In genomic region chr1:152960452-152961044, GRCh38 we compare ENCODE assay signal across 20 cellular contexts. TPM values are rescaled to one million over a fixed set of nuclear protein-coding genes. Genes with fewer than 3 reads are reported as not detected.
DNase-seq lines count a peak whose midpoint lies in the region; FAIRE-seq and TF ChIP-seq lines count a peak whose summit lies in the region.
"Had no signal": no experiment of that assay in that cellular context is flagged by ENCODE, and none has a peak within 500 bp of the region (broad histone marks: within the 10 kb centered on the region; RNA-seq: fewer than 3 reads in every experiment).

No MANE protein-coding gene starts in this region.

- H3K27ac ChIP-seq in mammary epithelial cell (ENCODE audit: insufficient read depth, low read depth, low read length): no peak overlapping the region
- no peak overlapping the region for H3K27ac ChIP-seq in breast epithelium
- H3K27ac ChIP-seq in kidney (ENCODE audit: low read depth in 2 of 2, low read length in 2 of 2): no peak overlapping the region
- H3K27ac ChIP-seq in tibial artery: no peak overlapping the region
- H3K27ac ChIP-seq: HL-60, Peyer's patch, skin epidermis had no signal

- CTCF ChIA-PET in mammary epithelial cell (lab: Charles Lee; ENCODE audit: low non-redundant PET): no interaction called here

- 71% methylated on average over 7 of the region's 10 CpGs for WGBS in mammary epithelial cell (ENCODE audit: low coverage, missing lambda C conversion rate)

- peak; percentile 22 to 41 for TF ChIP-seq CTCF in mammary epithelial cell (conservative IDR thresholded peaks at IDR 0.05 in 1 of 2, IDR thresholded peaks at IDR 0.05 in 1 of 2; ENCODE audit: extremely low read depth in 1 of 2, insufficient read depth in 1 of 2, low read depth in 1 of 2, low read length in 2 of 2)
- TF ChIP-seq CTCF in breast epithelium (IDR thresholded peaks at IDR 0.05): no peak
- peak; percentile 48 for TF ChIP-seq CTCF in Loucy (conservative IDR thresholded peaks at IDR 0.05; ENCODE audit: low read length)
- TF ChIP-seq CTCF in bronchial epithelial cell (IDR thresholded peaks at IDR 0.05; ENCODE audit: insufficient read depth, low read length, severe bottlenecking): peak; percentile 20
- no peak for TF ChIP-seq CTCF in kidney (IDR thresholded peaks at IDR 0.05; ENCODE audit: borderline replicate concordance, extremely low read depth, insufficient read depth)
- TF ChIP-seq CTCF in tibial artery (IDR thresholded peaks at IDR 0.05): no peak
- TF ChIP-seq CTCF in type B pancreatic cell (conservative IDR thresholded peaks at IDR 0.05): no peak

- H3K27me3 Mint-ChIP-seq in type B pancreatic cell: no peaks in the 10 kb centered on the region

- H4K20me1 ChIP-seq in mammary epithelial cell (ENCODE audit: insufficient read depth, low read length) (no peaks in the 10 kb centered on the region), Loucy (ENCODE audit: insufficient read depth, low read length, poor library complexity, severe bottlenecking) (no peaks in the 10 kb centered on the region)

- dilution Hi-C loops in mammary epithelial cell (cut with HindIII; ENCODE audit: low sequenced_read_pairs): no loop called here

- no peak overlapping the region for H3K4me2 ChIP-seq in mammary epithelial cell (ENCODE audit: insufficient read depth, low read depth, low read length)
- no peak overlapping the region for H3K4me2 ChIP-seq in Loucy (ENCODE audit: low read depth, low read length, poor library complexity, severe bottlenecking)

- H3K4me3 ChIP-seq in mammary epithelial cell (replicated peaks in 1 of 3; ENCODE audit: insufficient read depth in 1 of 3, low read depth in 2 of 3, low read length in 3 of 3): no peak overlapping the region
- no peak overlapping the region for H3K4me3 ChIP-seq in breast epithelium
- no peak overlapping the region for H3K4me3 ChIP-seq in Loucy (ENCODE audit: low read length, poor library complexity, severe bottlenecking)
- H3K4me3 ChIP-seq in bronchial epithelial cell (ENCODE audit: low read depth, low read length): no peak overlapping the region
- H3K4me3 ChIP-seq in kidney (ENCODE audit: low read length in 2 of 2): no peak overlapping the region
- no peak overlapping the region for H3K4me3 ChIP-seq in tibial artery
- H3K4me3 ChIP-seq: Peyer's patch, skin epidermis had no signal

- H3K4me1 Mint-ChIP-seq in type B pancreatic cell (ENCODE audit: unreplicated experiment): no peaks in the 10 kb centered on the region
- H3K4me1 Mint-ChIP-seq: stimulated activated naive CD8-positive, alpha-beta T cell treated with anti-CD3 and anti-CD28 coated beads, Interleukin-15, amount 100 ng/mL, for 72 hours; T-cell had no signal

- H3K4me1 ChIP-seq in mammary epithelial cell (ENCODE audit: insufficient read depth, low read length) (peaks cover 3% of the 10 kb centered on the region), breast epithelium (no peaks in the 10 kb centered on the region), Loucy (ENCODE audit: insufficient read depth, low read length, poor library complexity, severe bottlenecking) (no peaks in the 10 kb centered on the region), kidney (ENCODE audit: control insufficient read depth in 1 of 2, insufficient read depth in 1 of 2, low read depth in 1 of 2, low read length in 2 of 2) (no peaks in the 10 kb centered on the region), tibial artery (no peaks in the 10 kb centered on the region)
- H3K4me1 ChIP-seq: Peyer's patch had no signal

- no TSS peak for BruUV-seq in mammary epithelial cell (replicated peaks; lab: Mats Ljungman, UMichigan)

- peaks cover 13% of the 10 kb centered on the region for H3K9me3 Mint-ChIP-seq in type B pancreatic cell
- H3K9me3 Mint-ChIP-seq: activated naive CD4-positive, alpha-beta T cell treated with anti-CD3 and anti-CD28 coated beads, Interleukin-2, amount 50 U/mL, for 72 hours; stimulated activated naive CD8-positive, alpha-beta T cell treated with anti-CD3 and anti-CD28 coated beads, Interleukin-15, amount 100 ng/mL, for 72 hours; T-cell had no signal

- no peak for TF ChIP-seq POLR2A in breast epithelium (IDR thresholded peaks at IDR 0.05)

- H3K27ac Mint-ChIP-seq in type B pancreatic cell: no peak overlapping the region
- H3K27ac Mint-ChIP-seq: activated naive CD4-positive, alpha-beta T cell treated with anti-CD3 and anti-CD28 coated beads, Interleukin-2, amount 50 U/mL, for 72 hours; stimulated activated naive CD8-positive, alpha-beta T cell treated with anti-CD3 and anti-CD28 coated beads, Interleukin-15, amount 100 ng/mL, for 72 hours; T-cell had no signal

- in situ Hi-C loops in mammary epithelial cell (cut with MboI; ENCODE audit: low sequenced_read_pairs in 2 of 2): no loop called here

- H3K9me3 ChIP-seq in mammary epithelial cell (replicated peaks; ENCODE audit: insufficient read depth, low read length) (no peaks in the 10 kb centered on the region), breast epithelium (no peaks in the 10 kb centered on the region), Loucy (ENCODE audit: insufficient read depth, low read depth, low read length) (no peaks in the 10 kb centered on the region), kidney (ENCODE audit: control insufficient read depth in 1 of 2, low read length in 2 of 2) (peaks cover 0 to 5% of the 10 kb centered on the region in 2 donors), tibial artery (no peaks in the 10 kb centered on the region)
- H3K9me3 ChIP-seq: Peyer's patch had no signal

- no peaks in the 10 kb centered on the region for H3F3A ChIP-seq in Loucy (ENCODE audit: low read depth)

- H3K9ac ChIP-seq in mammary epithelial cell (ENCODE audit: insufficient read depth, low read length): no peak overlapping the region
- no peak overlapping the region for H3K9ac ChIP-seq in Loucy (ENCODE audit: low read depth, low read length, poor library complexity, severe bottlenecking)
- no peak overlapping the region for H3K9ac ChIP-seq in kidney (ENCODE audit: low read length in 2 of 2)

- no peaks in the 10 kb centered on the region for H3K27me3 ChIP-seq in mammary epithelial cell (ENCODE audit: insufficient read depth, low read length)
- no peaks in the 10 kb centered on the region for H3K27me3 ChIP-seq in breast epithelium
- no peaks in the 10 kb centered on the region for H3K27me3 ChIP-seq in Loucy (ENCODE audit: insufficient read depth, low read length, poor library complexity, severe bottlenecking)
- H3K27me3 ChIP-seq in bronchial epithelial cell (ENCODE audit: control insufficient read depth, insufficient read depth, low read length): no peaks in the 10 kb centered on the region
- H3K27me3 ChIP-seq in tibial artery: no peaks in the 10 kb centered on the region
- H3K27me3 ChIP-seq: Peyer's patch had no signal

- no peaks in the 10 kb centered on the region for H3K9me2 ChIP-seq in Loucy (replicated peaks; ENCODE audit: low read depth, low read length)

- intact Hi-C loops in mammary epithelial cell (cut with micrococcal nuclease): no loop called here
- intact Hi-C loops in breast epithelium (cut with DNase I; ENCODE audit: low total_unique reads): no loop called here
- intact Hi-C loops in kidney (cut with DNase I): no loop called here
- intact Hi-C loops in tibial artery (cut with DNase I; ENCODE audit: low total_unique reads): no loop called here
- intact Hi-C loops in posterior vena cava (cut with DNase I): no loop called here

- H3K36me3 Mint-ChIP-seq in type B pancreatic cell: no peaks in the 10 kb centered on the region
- H3K36me3 Mint-ChIP-seq: activated naive CD4-positive, alpha-beta T cell treated with anti-CD3 and anti-CD28 coated beads, Interleukin-2, amount 50 U/mL, for 72 hours; T-cell had no signal

- no peak overlapping the region for H3K4me3 Mint-ChIP-seq in type B pancreatic cell
- H3K4me3 Mint-ChIP-seq: stimulated activated naive CD8-positive, alpha-beta T cell treated with anti-CD3 and anti-CD28 coated beads, Interleukin-15, amount 100 ng/mL, for 72 hours; T-cell had no signal

- H2AFZ ChIP-seq in mammary epithelial cell (ENCODE audit: low read depth, low read length): no peak overlapping the region
- H2AFZ ChIP-seq in Loucy (ENCODE audit: low read length): 0 out of 2 replicates have a peak overlapping the region, but pooled peaks have one; percentile 23

- FAIRE-seq in bronchial epithelial cell (lab: Jason Lieb, UNC) (no peak), kidney (lab: Jason Lieb, UNC) (no peak)
- FAIRE-seq: islet of Langerhans had no signal

- DNase-seq in mammary epithelial cell: peak; percentile 23
- DNase-seq in breast epithelium (ENCODE audit: low spot score in 2 of 2): no peak
- no peak for DNase-seq in bronchial epithelial cell (ENCODE audit: low read depth)
- DNase-seq in kidney: no peak
- DNase-seq in tibial artery: no peak
- DNase-seq in type B pancreatic cell (ENCODE audit: extremely low spot score, unreplicated experiment): no peak
- DNase-seq in posterior vena cava (ENCODE audit: low spot score): no peak
- DNase-seq: activated T-cell treated with anti-CD3 and anti-CD28 coated beads for 4 hours; effector CD4-positive, alpha-beta T cell; foreskin melanocyte; Peyer's patch; stimulated activated naive CD8-positive, alpha-beta T cell treated with anti-CD3 and anti-CD28 coated beads, Interleukin-15, amount 100 ng/mL, for 72 hours; T-cell had no signal

- H3K36me3 ChIP-seq in mammary epithelial cell (ENCODE audit: insufficient read depth, low read length) (no peaks in the 10 kb centered on the region), breast epithelium (no peaks in the 10 kb centered on the region), Loucy (ENCODE audit: insufficient read depth, low read length) (no peaks in the 10 kb centered on the region), bronchial epithelial cell (ENCODE audit: control insufficient read depth, insufficient read depth, low read length) (no peaks in the 10 kb centered on the region), kidney (ENCODE audit: control insufficient read depth in 1 of 2, insufficient read depth in 2 of 2, low read length in 2 of 2) (no peaks in the 10 kb centered on the region), tibial artery (no peaks in the 10 kb centered on the region)
- H3K36me3 ChIP-seq: Peyer's patch had no signal

- H3K79me2 ChIP-seq in mammary epithelial cell (ENCODE audit: insufficient read depth, low read length): no peaks in the 10 kb centered on the region
- H3K79me2 ChIP-seq in Loucy (ENCODE audit: insufficient read depth, low read length): no peaks in the 10 kb centered on the region

RNA-seq across cellular contexts. Expression of gene SPRR4, which starts 9.9 kb away (rescaled TPM):
- total RNA-seq in mammary epithelial cell (not detected), breast epithelium (not detected), bronchial epithelial cell (not detected in 2 replicates), kidney (not detected), type B pancreatic cell (ENCODE audit: low replicate concordance) (not detected in 2 replicates), posterior vena cava (not detected)
- polyA plus RNA-seq in mammary epithelial cell (0.11 TPM), kidney (ENCODE audit: insufficient read depth, low read depth, low replicate concordance) (not detected)
- polyA minus RNA-seq in mammary epithelial cell: not detected
- total RNA-seq: activated naive CD4-positive, alpha-beta T cell treated with anti-CD3 and anti-CD28 coated beads, Interleukin-2, amount 50 U/mL, for 72 hours; MCF 10A; osteoblast; Peyer's patch; T-cell had no signal

RNA-seq across cellular contexts. Expression of gene SPRR5, which starts 13.5 kb away (rescaled TPM):
- under 1 TPM in 1 of 2 donors, not detected in 1; 0.78 TPM for total RNA-seq in mammary epithelial cell
- not detected for polyA plus RNA-seq in mammary epithelial cell
- polyA minus RNA-seq in mammary epithelial cell: not detected
- not detected for total RNA-seq in breast epithelium
- total RNA-seq in bronchial epithelial cell: not detected in 2 replicates
- total RNA-seq in kidney: not detected
- not detected for polyA plus RNA-seq in kidney (ENCODE audit: insufficient read depth, low read depth, low replicate concordance)
- not detected in 2 replicates for total RNA-seq in type B pancreatic cell (ENCODE audit: low replicate concordance)
- total RNA-seq in posterior vena cava: not detected
- total RNA-seq: activated naive CD4-positive, alpha-beta T cell treated with anti-CD3 and anti-CD28 coated beads, Interleukin-2, amount 50 U/mL, for 72 hours; MCF 10A; osteoblast; Peyer's patch; T-cell had no signal

RNA-seq across cellular contexts. Expression of gene SPRR1A, which starts 23.3 kb away (rescaled TPM):
- total RNA-seq in mammary epithelial cell (1 to 10 TPM in 1 of 2 donors, not detected in 1; 5.2 TPM), breast epithelium (not detected), bronchial epithelial cell (41.2 TPM in 1 of 2 replicates, not detected in the other), kidney (not detected), type B pancreatic cell (ENCODE audit: low replicate concordance) (22.2 and 36.3 TPM in 2 replicates), posterior vena cava (not detected)
- polyA plus RNA-seq in mammary epithelial cell (not detected), kidney (ENCODE audit: insufficient read depth, low read depth, low replicate concordance) (not detected)
- polyA minus RNA-seq in mammary epithelial cell: not detected
- total RNA-seq: activated naive CD4-positive, alpha-beta T cell treated with anti-CD3 and anti-CD28 coated beads, Interleukin-2, amount 50 U/mL, for 72 hours; MCF 10A; osteoblast; Peyer's patch; T-cell had no signal

RNA-seq across cellular contexts. Expression of gene SPRR3, which starts 41.0 kb away (rescaled TPM):
- total RNA-seq in mammary epithelial cell: not detected
- polyA plus RNA-seq in mammary epithelial cell: 0.09 TPM
- not detected for polyA minus RNA-seq in mammary epithelial cell
- total RNA-seq in breast epithelium: not detected
- total RNA-seq in bronchial epithelial cell: 136 and 342 TPM in 2 replicates
- not detected for total RNA-seq in kidney
- polyA plus RNA-seq in kidney (ENCODE audit: insufficient read depth, low read depth, low replicate concordance): not detected
- total RNA-seq in type B pancreatic cell (ENCODE audit: low replicate concordance): 155 and 164 TPM in 2 replicates
- not detected for total RNA-seq in posterior vena cava
- total RNA-seq: activated naive CD4-positive, alpha-beta T cell treated with anti-CD3 and anti-CD28 coated beads, Interleukin-2, amount 50 U/mL, for 72 hours; MCF 10A; osteoblast; T-cell had no signal

RNA-seq across cellular contexts. Expression of gene IVL, which starts 52.2 kb away (rescaled TPM):
- total RNA-seq in mammary epithelial cell (10 to 100 TPM in 1 of 2 donors, under 1 TPM in 1; 0.50 to 19.1 TPM), breast epithelium (not detected), bronchial epithelial cell (1.6 and 14.6 TPM in 2 replicates), kidney (not detected), type B pancreatic cell (ENCODE audit: low replicate concordance) (10.9 and 19.3 TPM in 2 replicates), posterior vena cava (not detected)
- polyA plus RNA-seq in mammary epithelial cell (21.5 TPM), kidney (ENCODE audit: insufficient read depth, low read depth, low replicate concordance) (not detected)
- 11.8 TPM for polyA minus RNA-seq in mammary epithelial cell
- total RNA-seq: activated naive CD4-positive, alpha-beta T cell treated with anti-CD3 and anti-CD28 coated beads, Interleukin-2, amount 50 U/mL, for 72 hours; osteoblast; Peyer's patch; T-cell had no signal

Comparison
In these comparisons a context has a peak if more than half of its experiments do, and no peak if none do; other contexts are left out.
1. CTCF ChIP-seq: peak in mammary epithelial cell (2 of 2), Loucy (single experiment) and bronchial epithelial cell (single experiment); none in breast epithelium (0 of 3), kidney (single experiment), tibial artery (0 of 2) and type B pancreatic cell (single experiment).